Comparison of ENCODE assay signal across 9 cellular contexts in the genomic region with DNA sequence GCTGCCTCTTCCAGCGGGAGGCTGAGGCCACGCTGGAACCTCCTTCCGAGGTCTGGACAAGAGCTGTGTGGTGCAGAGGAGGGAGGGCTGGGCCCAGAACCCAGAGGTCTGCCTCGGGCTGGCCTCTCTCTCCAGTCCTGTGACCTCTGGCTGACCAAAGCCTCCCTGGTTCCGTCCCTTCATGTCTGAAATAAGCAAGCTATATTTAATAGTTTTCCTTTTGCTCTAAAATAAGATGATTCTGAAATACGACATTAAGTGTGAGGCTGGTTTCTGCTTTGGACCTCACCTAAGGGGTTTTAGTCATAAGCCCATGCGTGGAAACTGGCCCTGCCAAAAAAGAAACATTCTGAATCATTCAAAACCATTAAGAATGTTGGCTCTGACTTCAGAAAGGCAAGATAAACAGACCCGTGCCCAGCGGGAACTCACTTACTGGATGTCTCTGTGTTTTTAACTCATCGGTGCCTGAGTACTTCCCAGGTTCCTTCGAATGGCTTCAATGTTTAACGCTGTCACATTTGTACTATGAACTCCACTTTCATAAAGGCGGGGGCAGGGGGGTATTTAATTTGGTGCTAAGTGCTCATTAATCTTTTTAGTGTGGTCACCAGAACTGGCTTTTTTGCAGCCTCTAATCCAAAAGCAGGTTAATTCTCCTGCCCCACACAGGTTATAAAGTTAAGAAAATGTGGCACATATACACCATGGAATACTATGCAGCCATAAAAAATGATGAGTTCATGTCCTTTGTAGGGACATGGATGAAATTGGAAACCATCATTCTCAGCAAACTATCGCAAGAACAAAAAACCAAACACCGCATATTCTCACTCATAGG.
DNase-seq lines count a peak whose midpoint lies in the region; TF ChIP-seq lines count a peak whose summit lies in the region.
"Had no signal": no experiment of that assay in that cellular context is flagged by ENCODE, and none has a peak within 500 bp of the region (broad histone marks: within the 10 kb centered on the region; RNA-seq: fewer than 3 reads in every experiment).

No MANE protein-coding gene starts in this region.

- peak overlapping the region; percentile 63 for H3K4me3 Mint-ChIP-seq in chondrocyte (ENCODE audit: unreplicated experiment)

- H3K14ac ChIP-seq in mesenchymal stem cell (ENCODE audit: low read length in 2 of 2) = peak overlapping the region in 1 of 2 experiments; percentile 84

- H3K36me3 ChIP-seq in mesenchymal stem cell (ENCODE audit: control insufficient read depth in 1 of 2, insufficient read depth in 2 of 2, low read depth in 1 of 2, low read length in 2 of 2) = peaks cover 40 to 78% of the 10 kb centered on the region in 2 experiments

- H3K18ac ChIP-seq in mesenchymal stem cell (ENCODE audit: low read depth in 1 of 2, low read length in 2 of 2) = peak overlapping the region; percentile 37 to 93

- no peaks in the 10 kb centered on the region for H3K9me3 ChIP-seq in mesenchymal stem cell (ENCODE audit: control insufficient read depth, low read length)

- H3K27me3 Mint-ChIP-seq in chondrocyte (ENCODE audit: low read depth) = no peaks in the 10 kb centered on the region

- peak overlapping the region; percentile 6 for H2AK5ac ChIP-seq in mesenchymal stem cell (ENCODE audit: low read length, severe bottlenecking)

- DNase-seq in A172 (ENCODE audit: low spot score) (peak; percentile 90), LoVo (ENCODE audit: low spot score) (peak; percentile 81), chondrocyte (ENCODE audit: low spot score) (no peak), mesenchymal stem cell (peak; percentile 96), HT-29 (ENCODE audit: low spot score) (no peak), GDM1 (lab: John Stamatoyannopoulos, UW) (no peak), GF-D8 (lab: John Stamatoyannopoulos, UW) (no peak), occipital lobe (lab: John Stamatoyannopoulos, UW) (no peak)
- DNase-seq: DMS153 had no signal

- H3K9me3 Mint-ChIP-seq in chondrocyte (ENCODE audit: low read depth) = no peaks in the 10 kb centered on the region

- no peak overlapping the region for H2BK120ac ChIP-seq in mesenchymal stem cell (ENCODE audit: low read depth, low read length)

- H4K8ac ChIP-seq in mesenchymal stem cell (ENCODE audit: low read length) = no peak overlapping the region

- peak overlapping the region; percentile 99 for H3K27ac Mint-ChIP-seq in chondrocyte (ENCODE audit: unreplicated experiment)

- no peak overlapping the region for H4K91ac ChIP-seq in mesenchymal stem cell (ENCODE audit: low read length)

- no peak for TF ChIP-seq CTCF in chondrocyte (IDR thresholded peaks at IDR 0.05)

- H3K4me1 ChIP-seq in mesenchymal stem cell (ENCODE audit: control insufficient read depth, insufficient read depth, low read depth, low read length) = peaks cover 44% of the 10 kb centered on the region

- peak overlapping the region; percentile 35 for H3K4me2 ChIP-seq in mesenchymal stem cell (ENCODE audit: low read length, poor library complexity, severe bottlenecking)

- peak overlapping the region; percentile 50 for H2BK5ac ChIP-seq in mesenchymal stem cell (ENCODE audit: low read depth, low read length, poor library complexity, severe bottlenecking)

- 3% methylated on average over 8 of the region's 15 CpGs for WGBS in mesenchymal stem cell

- no peaks in the 10 kb centered on the region for H3K79me1 ChIP-seq in mesenchymal stem cell (replicated peaks; ENCODE audit: low read length, poor library complexity, severe bottlenecking)

- H2AFZ ChIP-seq in mesenchymal stem cell (ENCODE audit: low read depth, low read length) = no peak overlapping the region

- H2BK15ac ChIP-seq in mesenchymal stem cell (ENCODE audit: low read depth, poor library complexity, severe bottlenecking) = no peak overlapping the region

- H3K4ac ChIP-seq in mesenchymal stem cell (ENCODE audit: low read depth in 1 of 2, low read length in 2 of 2) = peak overlapping the region in 1 of 2 experiments; percentile 91

- peak overlapping the region in 1 of 2 experiments; percentile 53 for H3K4me3 ChIP-seq in mesenchymal stem cell (ENCODE audit: insufficient read depth in 1 of 2, low read depth in 1 of 2, low read length in 2 of 2)

- H3K4me1 Mint-ChIP-seq in chondrocyte (ENCODE audit: low read depth) = peaks cover 86% of the 10 kb centered on the region

- H3K36me3 Mint-ChIP-seq in chondrocyte (ENCODE audit: low read depth) = peaks cover 2% of the 10 kb centered on the region

- no peaks in the 10 kb centered on the region for H3K27me3 ChIP-seq in mesenchymal stem cell (ENCODE audit: control insufficient read depth in 1 of 2, insufficient read depth in 1 of 2, low read length in 2 of 2)

- H2BK12ac ChIP-seq in mesenchymal stem cell (ENCODE audit: low read length in 2 of 2) = peak overlapping the region in 1 of 2 experiments; percentile 88

- H3K23ac ChIP-seq in mesenchymal stem cell (ENCODE audit: low read length in 2 of 2) = no peak overlapping the region

- H3K9ac ChIP-seq in mesenchymal stem cell (ENCODE audit: low read length) = peak overlapping the region; percentile 88

- peak overlapping the region; percentile 95 for H3K27ac ChIP-seq in mesenchymal stem cell (ENCODE audit: low read length, poor library complexity, severe bottlenecking)

Comparison
In these comparisons a context has a peak if more than half of its experiments do, and no peak if none do; other contexts are left out.
1. DNase-seq: peak in A172 (single experiment), LoVo (single experiment) and mesenchymal stem cell (single experiment); none in chondrocyte (single experiment), HT-29 (single experiment), GDM1 (single experiment), GF-D8 (single experiment) and occipital lobe (single experiment).